Comparison of ENCODE assay signal across 15 cellular contexts in the genomic region with DNA sequence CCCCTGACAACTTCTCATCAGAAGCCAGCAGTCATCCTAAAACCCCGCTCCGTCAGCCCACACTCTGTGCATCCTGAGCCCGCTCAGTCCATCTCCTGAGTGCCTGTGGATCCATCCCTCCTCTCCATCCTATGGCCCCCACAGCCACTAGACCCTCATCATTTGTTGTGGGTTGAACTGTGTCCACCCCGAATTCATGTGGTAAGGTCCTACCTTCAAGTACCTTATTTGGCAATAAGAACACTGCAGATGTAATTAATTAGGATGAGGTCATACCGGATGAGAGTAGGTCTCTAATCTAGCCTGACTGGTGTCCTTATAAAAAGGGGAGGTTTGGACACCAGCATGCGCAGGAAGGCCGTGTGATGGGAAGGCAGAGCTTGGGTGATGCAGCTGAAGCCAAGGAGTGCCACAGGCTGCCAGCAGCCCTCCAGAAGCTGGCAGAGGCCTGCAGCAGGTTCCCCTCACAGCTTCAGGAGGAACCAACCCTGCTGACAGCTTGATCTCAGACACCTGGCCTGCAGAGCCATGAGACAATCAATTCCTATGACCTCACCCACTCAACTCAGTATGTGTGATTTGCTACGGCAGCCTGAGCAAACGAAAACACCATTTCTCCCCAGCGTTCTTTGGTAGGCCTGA.
DNase-seq lines count a peak whose midpoint lies in the region; ATAC-seq and TF ChIP-seq lines count a peak whose summit lies in the region.
"Had no signal": no experiment of that assay in that cellular context is flagged by ENCODE, and none has a peak within 500 bp of the region (broad histone marks: within the 10 kb centered on the region; RNA-seq: fewer than 3 reads in every experiment).

No MANE protein-coding gene starts in this region.

- H3K4me3 ChIP-seq in right atrium auricular region (no peak overlapping the region), heart left ventricle (no peak overlapping the region)
- H3K4me3 ChIP-seq: suprapubic skin had no signal

- H3K27ac ChIP-seq in right atrium auricular region (peak overlapping the region in 1 of 2 donors; percentile 44), heart left ventricle (peak overlapping the region in 8 of 12 donors; percentile 1 to 73 (median 40)), RWPE1 (no peak overlapping the region)
- H3K27ac ChIP-seq: suprapubic skin had no signal

- DNase-seq in Right ventricle myocardium inferior (ENCODE audit: missing footprints) (peak; percentile 56), right atrium auricular region (ENCODE audit: low spot score) (no peak), NCI-H510A (lab: John Stamatoyannopoulos, UW) (peak; percentile 68), heart left ventricle (peak in 2 of 5 donors; percentile 60 to 69), UCSD-AML1 (lab: John Stamatoyannopoulos, UW; ENCODE audit: unreplicated experiment) (no peak), RWPE1 (ENCODE audit: low spot score) (no peak)
- DNase-seq: activated CD4-positive, alpha-beta T cell treated with anti-CD3 and anti-CD28 coated beads for 36 hours; activated T-cell treated with anti-CD3 and anti-CD28 coated beads for 4 hours; CD8-positive, alpha-beta memory T cell; effector memory CD4-positive, alpha-beta T cell; T-helper 2 cell had no signal

- H3K4me1 ChIP-seq in right atrium auricular region = peaks cover 0 to 18% of the 10 kb centered on the region in 2 donors
- peaks cover 0 to 21% (median 7%) of the 10 kb centered on the region in 12 donors for H3K4me1 ChIP-seq in heart left ventricle

- CTCF ChIA-PET in RWPE1 (lab: Yijun Ruan, JAX) = no interaction called here

- TF ChIP-seq CTCF in right atrium auricular region (IDR thresholded peaks at IDR 0.05) (no peak), heart left ventricle (IDR thresholded peaks at IDR 0.05) (no peak), RWPE1 (conservative IDR thresholded peaks at IDR 0.05; ENCODE audit: low read depth) (no peak)

- intact Hi-C loops in Right ventricle myocardium inferior (cut with DNase I) = loop anchor here (5.0 kb wide), 1 partner anchor 79 kb away; no protein-coding TSS in a partner anchor
- intact Hi-C loops in heart left ventricle (cut with DNase I) = loop anchor here in 1 of 10 donors (5.0 kb wide), 1 partner anchor 79 kb away; no protein-coding TSS in a partner anchor

- H3K27me3 ChIP-seq in right atrium auricular region = no peaks in the 10 kb centered on the region
- no peaks in the 10 kb centered on the region for H3K27me3 ChIP-seq in heart left ventricle
- H3K27me3 ChIP-seq: suprapubic skin had no signal

- H3K36me3 ChIP-seq in right atrium auricular region (no peaks in the 10 kb centered on the region), heart left ventricle (no peaks in the 10 kb centered on the region)
- H3K36me3 ChIP-seq: suprapubic skin had no signal

- no peak for TF ChIP-seq POLR2A in heart left ventricle (IDR thresholded peaks at IDR 0.05)

- H3K9me3 ChIP-seq in right atrium auricular region = no peaks in the 10 kb centered on the region
- no peaks in the 10 kb centered on the region for H3K9me3 ChIP-seq in heart left ventricle
- H3K9me3 ChIP-seq: suprapubic skin had no signal

- POLR2A ChIA-PET in RWPE1 (lab: Yijun Ruan, JAX; ENCODE audit: low non-redundant PET) = no interaction called here

- peak; percentile 78 for ATAC-seq in Right ventricle myocardium inferior
- ATAC-seq in heart left ventricle = peak; percentile 43 to 86 (median 76)
- no peak for ATAC-seq in HG03521 (IDR thresholded peaks at IDR 0.05; ENCODE audit: unreplicated experiment)
- ATAC-seq in HG03097 (IDR thresholded peaks at IDR 0.05; ENCODE audit: low FRiP score, unreplicated experiment) = no peak
- ATAC-seq: activated CD4-positive, alpha-beta T cell treated with anti-CD3 and anti-CD28 coated beads for 36 hours; activated naive CD4-positive, alpha-beta T cell treated with anti-CD3 and anti-CD28 coated beads, Interleukin-2, amount 50 U/mL, for 72 hours had no signal

- 55 to 61% (median 61%) methylated on average over 10 of the region's 10 CpGs for WGBS in heart left ventricle, 4 donors

Comparison
In these comparisons a context has a peak if more than half of its experiments do, and no peak if none do; other contexts are left out.
1. DNase-seq: peak in Right ventricle myocardium inferior (single experiment) and NCI-H510A (single experiment); none in right atrium auricular region (single experiment), UCSD-AML1 (single experiment) and RWPE1 (single experiment).
2. ATAC-seq: peak in Right ventricle myocardium inferior (single experiment) and heart left ventricle (4 of 4); none in HG03521 (single experiment) and HG03097 (single experiment).